ENCODE assay signal across 13 cellular contexts in the genomic region with DNA sequence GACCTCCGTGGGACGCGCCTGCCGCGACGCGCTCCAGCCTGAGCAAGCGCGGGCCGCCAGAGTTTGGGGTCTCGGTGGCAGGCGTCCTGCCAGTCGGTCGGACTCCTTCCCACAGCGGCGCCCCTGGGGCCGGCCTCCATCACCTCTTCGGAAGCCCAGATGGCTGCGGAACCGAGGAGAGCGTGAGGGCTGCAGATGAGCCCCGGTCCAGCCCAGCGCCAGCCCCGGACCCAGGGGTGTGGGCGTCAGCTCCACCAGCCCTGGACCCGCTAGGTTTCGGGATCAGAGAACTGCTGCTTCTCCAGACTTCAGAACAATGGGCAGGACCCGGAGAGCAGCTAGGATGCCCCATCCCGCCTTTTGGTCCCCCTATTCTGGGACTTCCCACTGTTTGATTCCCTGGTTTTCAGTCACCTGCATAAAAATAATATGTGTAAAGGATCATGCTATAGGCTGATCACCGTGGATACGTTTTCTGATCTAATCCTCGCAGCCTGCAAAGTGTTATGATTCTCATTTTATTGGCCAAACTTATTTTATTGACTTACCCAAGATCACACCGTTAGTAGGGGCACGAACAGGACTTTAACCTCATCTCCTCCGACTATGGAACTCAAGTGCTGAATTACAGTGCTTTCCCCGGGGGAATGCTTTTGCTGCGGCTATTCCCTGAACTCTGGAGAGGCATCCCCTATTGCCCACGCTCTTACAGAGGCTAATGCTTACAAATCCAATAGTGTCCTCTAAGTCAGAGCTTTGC. TPM values are rescaled to one million over a fixed set of nuclear protein-coding genes. Genes with fewer than 3 reads are reported as not detected.
A peak's percentile ranks its signal among the peaks of the same experiment; 100 is the strongest.
DNase-seq lines count a peak whose midpoint lies in the region; TF ChIP-seq lines count a peak whose summit lies in the region.
"Had no signal": no experiment of that assay in that cellular context is flagged by ENCODE, and none has a peak within 500 bp of the region (broad histone marks: within the 10 kb centered on the region; RNA-seq: fewer than 3 reads in every experiment).

No MANE protein-coding gene starts in this region.

- peak overlapping the region; percentile 53 for H3K4me3 ChIP-seq in HUES48 (ENCODE audit: low read depth, low read length)
- no peak overlapping the region for H3K4me3 ChIP-seq in endodermal cell (ENCODE audit: low read length)
- H3K4me3 ChIP-seq in neural progenitor cell, result no peak overlapping the region
- H3K4me3 ChIP-seq in sigmoid colon, result peak overlapping the region in 1 of 4 donors; percentile 24
- H3K4me3 ChIP-seq: K562 had no signal

- H3K27me3 Mint-ChIP-seq in T-helper 2 cell treated with Interferon-gamma antibody and Interleukin-4, amounts not matched to agents 5 μg/mL and 100 μg/mL, for 36 hours (ENCODE audit: low read depth), result peaks cover 65% of the 10 kb centered on the region
- H3K27me3 Mint-ChIP-seq in endodermal cell (ENCODE audit: insufficient read depth) (peaks cover 98% of the 10 kb centered on the region), neural progenitor cell (ENCODE audit: insufficient read depth, low read depth) (peaks cover 66% of the 10 kb centered on the region)

- H3K36me3 Mint-ChIP-seq in T-helper 2 cell treated with Interferon-gamma antibody and Interleukin-4, amounts not matched to agents 5 μg/mL and 100 μg/mL, for 36 hours (ENCODE audit: low read depth), result peaks cover 6% of the 10 kb centered on the region
- H3K36me3 Mint-ChIP-seq in endodermal cell (ENCODE audit: low read depth) (peaks cover 11% of the 10 kb centered on the region), neural progenitor cell (peaks cover 20% of the 10 kb centered on the region)

- DNase-seq in T-helper 2 cell treated with Interferon-gamma antibody and Interleukin-4, amounts not matched to agents 5 μg/mL and 100 μg/mL, for 36 hours (ENCODE audit: low spot score), result no peak
- no peak for DNase-seq in T-helper 2 cell
- DNase-seq in endodermal cell, result no peak
- DNase-seq in neural progenitor cell (ENCODE audit: low spot score), result no peak
- DNase-seq in sigmoid colon, result no peak
- DNase-seq in occipital lobe (lab: John Stamatoyannopoulos, UW), result no peak
- no peak for DNase-seq in DMS79 treated with DMSO at 0.1 percent for 48 hours (lab: John Stamatoyannopoulos, UW)
- DNase-seq: activated CD8-positive, alpha-beta memory T cell treated with anti-CD3 and anti-CD28 coated beads, Interleukin-2, amount 50 U/mL, for 4 hours; NCI-H1930 had no signal

- H3K27me3 ChIP-seq in HUES48 (ENCODE audit: control insufficient read depth, insufficient read depth, low read length) (peaks cover 100% of the 10 kb centered on the region), endodermal cell (ENCODE audit: control insufficient read depth, insufficient read depth, low read length, poor library complexity, severe bottlenecking) (peaks cover 100% of the 10 kb centered on the region), neural progenitor cell (peaks cover 94% of the 10 kb centered on the region), sigmoid colon (peaks cover 43 to 100% (median 81%) of the 10 kb centered on the region in 3 donors)

- peak overlapping the region; percentile 27 for H3K4me2 ChIP-seq in neural progenitor cell

- TF ChIP-seq CTCF in endodermal cell (conservative IDR thresholded peaks at IDR 0.05) (no peak), neural progenitor cell (IDR thresholded peaks at IDR 0.05) (no peak), sigmoid colon (IDR thresholded peaks at IDR 0.05) (no peak)

- H4K20me1 ChIP-seq in neural progenitor cell (ENCODE audit: low read depth), result peaks cover 21% of the 10 kb centered on the region

- H3K36me3 ChIP-seq in HUES48 (ENCODE audit: control insufficient read depth, insufficient read depth, low read length) (no peaks in the 10 kb centered on the region), endodermal cell (ENCODE audit: control insufficient read depth, insufficient read depth, low read length) (peaks cover 5% of the 10 kb centered on the region), neural progenitor cell (no peaks in the 10 kb centered on the region), sigmoid colon (peaks cover 0 to 5% (median 0%) of the 10 kb centered on the region in 4 donors)

- no peaks in the 10 kb centered on the region for H3K9me3 Mint-ChIP-seq in T-helper 2 cell treated with Interferon-gamma antibody and Interleukin-4, amounts not matched to agents 5 μg/mL and 100 μg/mL, for 36 hours
- peaks cover 3% of the 10 kb centered on the region for H3K9me3 Mint-ChIP-seq in endodermal cell
- H3K9me3 Mint-ChIP-seq in neural progenitor cell, result peaks cover 14% of the 10 kb centered on the region

- no peak overlapping the region for H2AFZ ChIP-seq in neural progenitor cell (replicated peaks)

- peaks cover 17% of the 10 kb centered on the region for H3F3A ChIP-seq in neural progenitor cell (ENCODE audit: low read depth)

- peaks cover 19% of the 10 kb centered on the region; the same call in 1 of the 2 replicates for H3K4me1 ChIP-seq in HUES48 (ENCODE audit: control insufficient read depth, insufficient read depth, low read length)
- H3K4me1 ChIP-seq in endodermal cell (ENCODE audit: control insufficient read depth, insufficient read depth, low read length), result peaks cover 2% of the 10 kb centered on the region
- H3K4me1 ChIP-seq in neural progenitor cell, result peaks cover 4% of the 10 kb centered on the region
- H3K4me1 ChIP-seq in sigmoid colon, result peaks cover 0 to 39% (median 27%) of the 10 kb centered on the region in 4 donors

- H3K9me3 ChIP-seq in HUES48 (ENCODE audit: control insufficient read depth, insufficient read depth, low read length), result no peaks in the 10 kb centered on the region
- H3K9me3 ChIP-seq in endodermal cell (ENCODE audit: control insufficient read depth, low read length), result peaks cover 14% of the 10 kb centered on the region
- H3K9me3 ChIP-seq in neural progenitor cell (ENCODE audit: low read depth), result no peaks in the 10 kb centered on the region
- no peaks in the 10 kb centered on the region for H3K9me3 ChIP-seq in sigmoid colon

- no peak for TF ChIP-seq POLR2A in sigmoid colon (IDR thresholded peaks at IDR 0.05)

- intact Hi-C loops in sigmoid colon (cut with DNase I), result no loop called here

- peak overlapping the region; percentile 51 for H3K4me3 Mint-ChIP-seq in T-helper 2 cell treated with Interferon-gamma antibody and Interleukin-4, amounts not matched to agents 5 μg/mL and 100 μg/mL, for 36 hours
- H3K4me3 Mint-ChIP-seq in endodermal cell, result peak overlapping the region; percentile 24
- H3K4me3 Mint-ChIP-seq in neural progenitor cell, result peak overlapping the region; percentile 12

- no peaks in the 10 kb centered on the region for H3K79me2 ChIP-seq in neural progenitor cell (ENCODE audit: low read depth)

- H3K4me1 Mint-ChIP-seq in T-helper 2 cell treated with Interferon-gamma antibody and Interleukin-4, amounts not matched to agents 5 μg/mL and 100 μg/mL, for 36 hours (ENCODE audit: low read depth), result peaks cover 4% of the 10 kb centered on the region
- H3K4me1 Mint-ChIP-seq in endodermal cell, result peaks cover 11% of the 10 kb centered on the region
- H3K4me1 Mint-ChIP-seq in neural progenitor cell, result peaks cover 10% of the 10 kb centered on the region

- no peak for TF ChIP-seq EP300 in sigmoid colon (IDR thresholded peaks at IDR 0.05)

- no peak overlapping the region for H3K27ac Mint-ChIP-seq in T-helper 2 cell treated with Interferon-gamma antibody and Interleukin-4, amounts not matched to agents 5 μg/mL and 100 μg/mL, for 36 hours
- no peak overlapping the region for H3K27ac Mint-ChIP-seq in endodermal cell
- no peak overlapping the region for H3K27ac Mint-ChIP-seq in neural progenitor cell

- 24 to 35% methylated on average over 18 to 38 of the region's 38 CpGs for WGBS in endodermal cell (ENCODE audit: insufficient coverage in 1 of 2, insufficient read length in 1 of 2), 2 experiments
- 12 to 16% methylated on average over 38 of the region's 38 CpGs for WGBS in sigmoid colon, 2 donors

- H3K9ac ChIP-seq in HUES48 (ENCODE audit: low read depth, low read length), result no peak overlapping the region
- no peak overlapping the region for H3K9ac ChIP-seq in endodermal cell (ENCODE audit: extremely low read depth, low read length, poor library complexity, severe bottlenecking)
- no peak overlapping the region for H3K9ac ChIP-seq in neural progenitor cell

- H3K27ac ChIP-seq in HUES48 (ENCODE audit: low read depth, low read length) (no peak overlapping the region), endodermal cell (ENCODE audit: low read depth, low read length) (no peak overlapping the region), neural progenitor cell (no peak overlapping the region), sigmoid colon (no peak overlapping the region)

RNA-seq across cellular contexts. Expression of gene CYP26C1, which starts 2.8 kb away (rescaled TPM):
- total RNA-seq in endodermal cell (under 1 TPM; 0.35 to 0.44 TPM), neural progenitor cell (ENCODE audit: low replicate concordance) (0.04 and 0.22 TPM in 2 replicates), sigmoid colon (under 1 TPM in 1 of 4 donors, not detected in 3; 0.14 TPM), occipital lobe (0.16 TPM)
- 57.5 TPM for polyA plus RNA-seq in endodermal cell (2013, experiment 1 of 2)
- polyA plus RNA-seq in endodermal cell (2013, experiment 2 of 2), result 36.3 TPM
- polyA plus RNA-seq in sigmoid colon, result under 1 TPM in 1 of 3 donors, not detected in 2; 0.03 TPM
- total RNA-seq: skeletal muscle tissue had no signal
- polyA plus RNA-seq: K562 had no signal

RNA-seq across cellular contexts. Expression of gene CYP26A1, which starts 10.3 kb away (rescaled TPM):
- total RNA-seq in endodermal cell (100 to 1,000 TPM; 800 to 857 TPM), neural progenitor cell (ENCODE audit: low replicate concordance) (6.7 and 8.4 TPM in 2 replicates), sigmoid colon (not detected), occipital lobe (10.0 TPM)
- polyA plus RNA-seq in endodermal cell (2013, experiment 1 of 2), result 184 TPM
- 223 TPM for polyA plus RNA-seq in endodermal cell (2013, experiment 2 of 2)
- not detected for polyA plus RNA-seq in sigmoid colon
- total RNA-seq: mesenteric fat pad had no signal

Comparison
In these comparisons a context has a peak if more than half of its experiments do, and no peak if none do; other contexts are left out.
1. RNA of gene CYP26A1, which starts 10.3 kb away (total RNA-seq): 800 to 857 TPM in endodermal cell; 10.0 TPM in occipital lobe (single experiment), 6.7 to 8.4 TPM in neural progenitor cell and not detected in sigmoid colon; every median in the first group is over 10 times any median in the second.
2. Peak in every context shown above with its lines, with median percentiles within 50 percentile points of each other: H3K4me3 Mint-ChIP-seq.